ENCODE assay signal across 1 cellular context in the genomic region with DNA sequence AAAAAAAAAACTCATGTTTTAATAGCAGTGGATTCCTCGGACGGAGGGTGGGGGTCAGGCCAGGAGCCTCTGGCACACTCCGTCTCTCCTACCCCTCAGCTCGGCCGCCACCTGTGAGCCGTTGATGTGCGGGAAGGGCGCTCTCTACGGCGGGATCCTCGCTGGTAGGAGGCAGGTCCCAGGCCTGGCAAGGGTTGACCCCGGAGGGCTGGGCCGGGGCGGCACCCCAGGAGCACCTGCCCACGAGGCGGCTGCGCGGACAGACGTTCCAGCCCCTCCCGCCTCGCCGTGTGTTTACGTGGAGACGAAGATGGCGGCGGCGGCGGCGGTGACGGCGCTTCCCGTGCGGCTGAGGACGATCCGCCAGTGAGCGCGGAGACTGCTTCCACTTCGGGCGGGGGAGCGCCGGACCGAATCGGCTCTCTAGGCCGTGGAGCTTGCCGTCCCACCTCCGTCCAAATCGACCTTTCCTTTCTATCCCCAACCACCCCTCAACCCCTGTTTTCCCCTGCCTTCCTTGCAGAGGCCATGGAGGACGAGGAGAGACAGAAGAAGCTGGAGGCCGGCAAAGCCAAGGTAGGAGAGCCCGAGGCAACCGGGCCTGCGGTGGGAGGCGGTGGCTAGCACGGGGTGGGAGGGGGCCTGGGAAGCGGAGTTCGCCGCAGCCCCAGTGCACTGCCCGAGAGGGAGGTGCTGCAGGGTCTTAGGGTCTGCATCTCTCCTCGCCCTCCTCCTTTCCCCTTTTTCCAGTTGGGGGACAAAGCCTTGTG.
A peak's percentile ranks its signal among the peaks of the same experiment; 100 is the strongest.
TF ChIP-seq lines count a peak whose summit lies in the region.

A gene (plus strand): TSS at position 291 of the 770 bp plus-strand sequence. CDS start 238 bp downstream, at position 529.

TF ChIP-seq in HepG2, 621 proteins besides CTCF, POLR2A, EP300 and RAD21 (continued from another document):
- TF ChIP-seq SALL2 (CRISPR knock-in tag; IDR thresholded peaks at IDR 0.05) (peak; percentile 46; the same call in 1 of the 2 replicates), ZBTB7B (CRISPR knock-in tag; IDR thresholded peaks at IDR 0.05) (peak; percentile 61; the same call in 1 of the 2 replicates), ZFX (CRISPR knock-in tag; IDR thresholded peaks at IDR 0.05; ENCODE audit: low read depth) (peak; percentile 94), ZNF841 (CRISPR knock-in tag; IDR thresholded peaks at IDR 0.05; ENCODE audit: borderline replicate concordance) (no peak; the same call in 1 of the 2 replicates), JDP2 (CRISPR knock-in tag; IDR thresholded peaks at IDR 0.05; ENCODE audit: borderline replicate concordance) (no peak)
- TF ChIP-seq, protein P1, sequence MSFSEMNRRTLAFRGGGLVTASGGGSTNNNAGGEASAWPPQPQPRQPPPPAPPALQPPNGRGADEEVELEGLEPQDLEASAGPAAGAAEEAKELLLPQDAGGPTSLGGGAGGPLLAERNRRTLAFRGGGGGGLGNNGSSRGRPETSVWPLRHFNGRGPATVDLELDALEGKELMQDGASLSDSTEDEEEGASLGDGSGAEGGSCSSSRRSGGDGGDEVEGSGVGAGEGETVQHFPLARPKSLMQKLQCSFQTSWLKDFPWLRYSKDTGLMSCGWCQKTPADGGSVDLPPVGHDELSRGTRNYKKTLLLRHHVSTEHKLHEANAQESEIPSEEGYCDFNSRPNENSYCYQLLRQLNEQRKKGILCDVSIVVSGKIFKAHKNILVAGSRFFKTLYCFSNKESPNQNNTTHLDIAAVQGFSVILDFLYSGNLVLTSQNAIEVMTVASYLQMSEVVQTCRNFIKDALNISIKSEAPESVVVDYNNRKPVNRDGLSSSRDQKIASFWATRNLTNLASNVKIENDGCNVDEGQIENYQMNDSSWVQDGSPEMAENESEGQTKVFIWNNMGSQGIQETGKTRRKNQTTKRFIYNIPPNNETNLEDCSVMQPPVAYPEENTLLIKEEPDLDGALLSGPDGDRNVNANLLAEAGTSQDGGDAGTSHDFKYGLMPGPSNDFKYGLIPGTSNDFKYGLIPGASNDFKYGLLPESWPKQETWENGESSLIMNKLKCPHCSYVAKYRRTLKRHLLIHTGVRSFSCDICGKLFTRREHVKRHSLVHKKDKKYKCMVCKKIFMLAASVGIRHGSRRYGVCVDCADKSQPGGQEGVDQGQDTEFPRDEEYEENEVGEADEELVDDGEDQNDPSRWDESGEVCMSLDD (CRISPR knock-in tag; IDR thresholded peaks at IDR 0.05; ENCODE audit: borderline replicate concordance) = no peak
- TF ChIP-seq, protein P2, sequence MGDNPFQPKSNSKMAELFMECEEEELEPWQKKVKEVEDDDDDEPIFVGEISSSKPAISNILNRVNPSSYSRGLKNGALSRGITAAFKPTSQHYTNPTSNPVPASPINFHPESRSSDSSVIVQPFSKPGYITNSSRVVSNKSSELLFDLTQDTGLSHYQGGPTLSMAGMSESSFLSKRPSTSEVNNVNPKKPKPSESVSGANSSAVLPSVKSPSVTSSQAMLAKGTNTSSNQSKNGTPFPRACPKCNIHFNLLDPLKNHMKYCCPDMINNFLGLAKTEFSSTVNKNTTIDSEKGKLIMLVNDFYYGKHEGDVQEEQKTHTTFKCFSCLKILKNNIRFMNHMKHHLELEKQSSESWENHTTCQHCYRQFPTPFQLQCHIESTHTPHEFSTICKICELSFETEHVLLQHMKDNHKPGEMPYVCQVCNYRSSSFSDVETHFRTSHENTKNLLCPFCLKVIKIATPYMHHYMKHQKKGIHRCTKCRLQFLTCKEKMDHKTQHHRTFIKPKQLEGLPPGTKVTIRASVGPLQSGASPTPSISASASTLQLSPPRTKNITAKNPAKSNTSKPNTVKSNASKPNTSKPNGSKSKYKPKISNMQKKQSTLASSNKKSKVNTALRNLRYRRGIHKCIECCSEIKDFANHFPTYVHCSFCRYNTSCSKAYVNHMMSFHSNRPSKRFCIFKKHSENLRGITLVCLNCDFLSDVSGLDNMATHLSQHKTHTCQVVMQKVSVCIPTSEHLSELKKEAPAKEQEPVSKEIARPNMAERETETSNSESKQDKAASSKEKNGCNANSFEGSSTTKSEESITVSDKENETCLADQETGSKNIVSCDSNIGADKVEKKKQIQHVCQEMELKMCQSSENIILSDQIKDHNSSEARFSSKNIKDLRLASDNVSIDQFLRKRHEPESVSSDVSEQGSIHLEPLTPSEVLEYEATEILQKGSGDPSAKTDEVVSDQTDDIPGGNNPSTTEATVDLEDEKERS (CRISPR knock-in tag; IDR thresholded peaks at IDR 0.05) = peak; percentile 87; the same call in 1 of the 2 replicates
